Comparison of ENCODE assay signal across 1 cellular context in the genomic region with DNA sequence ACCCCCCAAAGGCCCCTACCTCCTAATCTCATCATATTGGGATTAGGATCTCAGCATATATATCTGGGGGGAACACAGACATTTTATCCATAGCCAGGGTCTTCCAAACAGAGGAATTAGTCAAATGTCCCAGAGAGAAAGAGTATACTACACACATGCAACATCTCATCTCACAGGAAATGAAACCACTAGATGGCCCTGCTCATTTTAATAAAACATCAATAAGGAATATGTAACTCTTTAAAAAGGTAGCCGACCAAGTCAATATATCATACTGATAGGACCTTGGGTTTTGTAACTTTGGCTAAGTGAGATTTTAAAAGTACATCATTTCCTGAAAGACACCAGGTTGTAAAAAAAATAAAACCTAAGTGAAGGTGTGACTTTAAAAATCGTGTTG.
TF ChIP-seq lines count a peak whose summit lies in the region.

No MANE protein-coding gene starts in this region.

TF ChIP-seq in HCT116, 20 proteins besides CTCF, POLR2A, EP300 and RAD21 (continued from another document):
- TF ChIP-seq, protein P1, sequence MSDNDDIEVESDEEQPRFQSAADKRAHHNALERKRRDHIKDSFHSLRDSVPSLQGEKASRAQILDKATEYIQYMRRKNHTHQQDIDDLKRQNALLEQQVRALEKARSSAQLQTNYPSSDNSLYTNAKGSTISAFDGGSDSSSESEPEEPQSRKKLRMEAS (IDR thresholded peaks at IDR 0.05): no peak
- TF ChIP-seq SRF (IDR thresholded peaks at IDR 0.05; ENCODE audit: low read depth) (no peak), YY1 (IDR thresholded peaks at IDR 0.05; ENCODE audit: extremely low read depth, insufficient replicate concordance, low read depth, low read length) (no peak), POLR2AphosphoS5 (IDR thresholded peaks at IDR 0.05; ENCODE audit: low read depth, low read length) (no peak), ELF1 (IDR thresholded peaks at IDR 0.05; ENCODE audit: borderline replicate concordance, low read depth) (no peak), CEBPB (IDR thresholded peaks at IDR 0.05; ENCODE audit: low read depth) (no peak), FOSL1 (IDR thresholded peaks at IDR 0.05; ENCODE audit: low read depth) (no peak), TCF7L2 (IDR thresholded peaks at IDR 0.05; ENCODE audit: borderline replicate concordance, extremely low read depth, insufficient read depth, insufficient read length) (no peak), EZH2 (IDR thresholded peaks at IDR 0.05) (no peak), JUND (IDR thresholded peaks at IDR 0.05) (no peak), CBX3 (IDR thresholded peaks at IDR 0.05; ENCODE audit: low read depth) (no peak)
- TF ChIP-seq, protein P2, sequence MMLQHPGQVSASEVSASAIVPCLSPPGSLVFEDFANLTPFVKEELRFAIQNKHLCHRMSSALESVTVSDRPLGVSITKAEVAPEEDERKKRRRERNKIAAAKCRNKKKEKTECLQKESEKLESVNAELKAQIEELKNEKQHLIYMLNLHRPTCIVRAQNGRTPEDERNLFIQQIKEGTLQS (IDR thresholded peaks at IDR 0.05): no peak
